ENCODE assay signal across 27 cellular contexts in genomic region chr3:31186041-31186440, GRCh38.
"Had no signal": no experiment of that assay in that cellular context is flagged by ENCODE, and none has a peak within 500 bp of the region (broad histone marks: within the 10 kb centered on the region; RNA-seq: fewer than 3 reads in every experiment).

No MANE protein-coding gene starts in this region.

- H3K4me2 ChIP-seq: smooth muscle cell had no signal

- H3K27me3 ChIP-seq: neutrophil, pancreas, spleen, suprapubic skin, testis, tibial artery, transverse colon, upper lobe of right lung, uterus had no signal

- ATAC-seq: naive thymus-derived CD8-positive, alpha-beta T cell; natural killer cell treated with Interleukin-12 subunit alpha and Interleukin-12 subunit beta and Interleukin-15 and Interleukin-18, amount 100 ng/mL, for 72 hours; pancreas; right cardiac atrium; sciatic nerve; stimulated activated memory B cell treated with anti-CD40 and anti-IgM and Interleukin-4, amounts not matched to agents 10 μg/mL and 1 μg/mL and 100 μg/mL, for 72 hours; stimulated activated naive CD8-positive, alpha-beta T cell treated with anti-CD3 and anti-CD28 coated beads, Interleukin-15, amount 100 ng/mL, for 72 hours; stimulated activated naive CD8-positive, alpha-beta T cell treated with anti-CD3 and anti-CD28 coated beads, Interleukin-15, Interleukin-2, amounts not matched to agents 100 U/mL and 50 U/mL, for 24 hours; upper lobe of right lung had no signal

- H3K36me3 ChIP-seq: neutrophil, pancreas, prostate gland, spleen, suprapubic skin, tibial artery, transverse colon, upper lobe of right lung, uterus had no signal

- H3K27ac ChIP-seq: neutrophil, pancreas, prostate gland, skin epidermis, spleen, suprapubic skin, testis, transverse colon, upper lobe of right lung, uterus had no signal

- FAIRE-seq: pancreas had no signal

- H3K4me3 ChIP-seq: pancreas, prostate gland, skin epidermis, smooth muscle cell, spleen, suprapubic skin, testis, tibial artery, transverse colon, upper lobe of right lung, uterus had no signal

- H3K4me1 ChIP-seq: pancreas, prostate gland, spleen, testis, upper lobe of right lung, uterus had no signal

- DNase-seq: naive thymus-derived CD8-positive, alpha-beta T cell; nephron progenitor cell; nucleus accumbens; pancreas; right cardiac atrium; spleen; stimulated activated CD4-positive, alpha-beta T cell treated with anti-CD3 and anti-CD28 coated beads, Interleukin-12 subunit alpha, Interleukin-12 subunit beta, amount 100 ng/mL, for 4 hours; stimulated activated CD4-positive, alpha-beta T cell treated with anti-CD3 and anti-CD28 coated beads, Interleukin-1b, Interleukin-23, amount 100 ng/mL, for 48 hours; stimulated activated CD4-positive, alpha-beta T cell treated with anti-CD3 and anti-CD28 coated beads, Interleukin-4, amount 100 ng/mL, for 1 hour; stimulated activated CD4-positive, alpha-beta T cell treated with anti-CD3 and anti-CD28 coated beads, Interleukin-4, amount 100 ng/mL, for 4 hours; stimulated activated CD8-positive, alpha-beta memory T cell treated with anti-CD3 and anti-CD28 coated beads, Interleukin-4, amount 100 ng/mL, for 48 hours; stimulated activated naive CD8-positive, alpha-beta T cell treated with anti-CD3 and anti-CD28 coated beads, Interleukin-15, amount 100 ng/mL, for 72 hours; stimulated activated naive CD8-positive, alpha-beta T cell treated with anti-CD3 and anti-CD28 coated beads, Interleukin-15, Interleukin-2, amounts not matched to agents 100 U/mL and 50 U/mL, for 24 hours; substantia nigra; testis; tibial artery; transverse colon; upper lobe of right lung; uterus had no signal

- H3K9me3 ChIP-seq: neutrophil, pancreas, prostate gland, spleen, suprapubic skin, testis, tibial artery, transverse colon, upper lobe of right lung, uterus had no signal
